11 cellular contexts compared by ENCODE assay signal in the genomic region with DNA sequence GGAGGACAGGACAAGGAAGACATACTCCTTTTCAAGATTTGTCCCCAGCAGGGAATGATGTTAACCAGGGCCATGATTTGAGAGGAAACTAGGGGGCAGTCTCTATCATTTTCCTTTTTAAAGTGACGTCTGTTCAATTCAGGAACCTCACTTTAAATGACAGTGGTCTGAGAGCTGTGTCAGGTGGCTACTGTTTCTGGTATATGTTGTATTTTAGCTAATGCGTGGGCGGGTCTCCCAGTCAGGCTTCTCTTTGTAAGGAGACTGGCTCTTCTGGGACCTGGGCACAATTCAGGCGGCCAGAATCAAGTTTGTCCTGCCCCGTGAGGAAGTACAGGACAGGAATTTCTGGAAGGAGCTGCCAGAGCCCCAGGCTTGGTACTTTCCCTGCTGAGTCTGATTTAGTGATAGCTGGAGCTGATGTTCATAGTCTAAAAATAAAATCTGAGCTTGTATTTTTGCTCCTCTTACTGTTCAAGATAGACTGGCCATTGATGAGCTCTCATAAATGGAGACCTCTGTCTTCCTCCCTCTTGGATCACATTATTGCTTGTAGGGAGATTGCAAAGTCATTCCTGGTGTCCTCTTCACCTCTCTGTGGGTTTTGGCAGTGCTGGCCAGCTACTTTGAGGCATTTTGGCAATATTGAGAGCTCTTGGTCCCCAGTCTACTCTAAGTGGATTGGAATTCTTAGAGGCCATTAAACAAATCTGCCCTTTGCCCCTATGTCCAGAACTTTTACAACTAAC. TPM values are rescaled to one million over a fixed set of nuclear protein-coding genes. Genes with fewer than 3 reads are reported as not detected.
DNase-seq lines count a peak whose midpoint lies in the region; ATAC-seq and TF ChIP-seq lines count a peak whose summit lies in the region.
"Had no signal": no experiment of that assay in that cellular context is flagged by ENCODE, and none has a peak within 500 bp of the region (broad histone marks: within the 10 kb centered on the region; RNA-seq: fewer than 3 reads in every experiment).

No MANE protein-coding gene starts in this region.

- POLR2A ChIA-PET in BJ (lab: Charles Lee), result no interaction called here

- in situ Hi-C loops in GM23248 (cut with MboI), result no loop called here

- no peaks in the 10 kb centered on the region for H3K9me3 ChIP-seq in neutrophil
- H3K9me3 ChIP-seq in GM23248 (ENCODE audit: low read depth), result no peaks in the 10 kb centered on the region

- peaks cover 11 to 39% of the 10 kb centered on the region in 2 donors for H3K4me1 Mint-ChIP-seq in immature natural killer cell

- H3K4me3 Mint-ChIP-seq in immature natural killer cell, result no peak overlapping the region

- DNase-seq in BJ (ENCODE audit: low read depth) (peak; percentile 34), LHCN-M2 (ENCODE audit: low read depth) (peak; percentile 20), immature natural killer cell (no peak), GM23248 (no peak), globus pallidus (ENCODE audit: low spot score) (no peak)
- DNase-seq in stimulated activated CD8-positive, alpha-beta memory T cell treated with anti-CD3 and anti-CD28 coated beads, Interleukin-4, amount 100 ng/mL, for 48 hours, result no peak
- DNase-seq: activated naive CD4-positive, alpha-beta T cell treated with anti-CD3 and anti-CD28 coated beads, Interleukin-2, amount 50 U/mL, for 16 hours; glutamatergic neuron; retina had no signal

- no peaks in the 10 kb centered on the region for H3K9me2 ChIP-seq in GM23248 (ENCODE audit: insufficient read depth)

- H3K27ac ChIP-seq in neutrophil (peak overlapping the region; percentile 4), GM23248 (no peak overlapping the region)

- no peaks in the 10 kb centered on the region for H3K9me3 Mint-ChIP-seq in immature natural killer cell

- no peak overlapping the region for H2AFZ ChIP-seq in GM23248

- H4K20me1 ChIP-seq in GM23248 (ENCODE audit: insufficient read depth), result no peaks in the 10 kb centered on the region

- peaks cover 13 to 22% (median 15%) of the 10 kb centered on the region in 3 donors for H3K36me3 Mint-ChIP-seq in immature natural killer cell

- no peak overlapping the region for H3K9ac ChIP-seq in GM23248

- no peak for TF ChIP-seq CTCF in BJ (IDR thresholded peaks at IDR 0.05; ENCODE audit: insufficient read depth, low read depth, low read length)
- TF ChIP-seq CTCF in neutrophil (IDR thresholded peaks at IDR 0.05), result no peak

- H3K27me3 ChIP-seq in BJ (ENCODE audit: control insufficient read depth, insufficient read depth, low read length) (no peaks in the 10 kb centered on the region), neutrophil (no peaks in the 10 kb centered on the region), GM23248 (replicated peaks; ENCODE audit: insufficient read depth) (no peaks in the 10 kb centered on the region)

- CTCF ChIA-PET in BJ (lab: Yijun Ruan, JAX), result interaction anchor here (0.9 to 1.8 kb wide), 6 partner anchors 9 to 203 kb away, joined by 3 to 6 read pairs (median 4); no protein-coding TSS in a partner anchor

- H3K36me3 ChIP-seq in BJ (ENCODE audit: control insufficient read depth, insufficient read depth, low read length) (0 out of 2 replicates have a peak, but pooled peaks cover 2% of the 10 kb centered on the region), neutrophil (peaks cover 70% of the 10 kb centered on the region), GM23248 (ENCODE audit: low read depth) (no peaks in the 10 kb centered on the region)

- no peak overlapping the region for H3K4me2 ChIP-seq in GM23248 (ENCODE audit: unreplicated experiment)

- peak; percentile 94 for ATAC-seq in esophagus mucosa

- 84 to 94% methylated on average over 5 of the region's 5 CpGs for WGBS in GM23248 (ENCODE audit: low coverage in 1 of 2, low lambda C conversion rate in 2 of 2, missing lambda C conversion rate in 2 of 2), 2 experiments

- peak overlapping the region in 1 of 6 donors; percentile 13 for H3K27ac Mint-ChIP-seq in immature natural killer cell

- H3K79me2 ChIP-seq in GM23248 (ENCODE audit: insufficient read depth), result no peaks in the 10 kb centered on the region

- peaks cover under 1 to 7% of the 10 kb centered on the region in 2 experiments for H3K4me1 ChIP-seq in neutrophil (ENCODE audit: control insufficient read depth in 1 of 2, insufficient read depth in 1 of 2, low read depth in 1 of 2, low read length in 1 of 2)
- H3K4me1 ChIP-seq in GM23248 (ENCODE audit: insufficient read depth), result no peaks in the 10 kb centered on the region

- no peak overlapping the region for H3K4me3 ChIP-seq in BJ (ENCODE audit: low read depth, low read length)
- no peak overlapping the region for H3K4me3 ChIP-seq in neutrophil (ENCODE audit: low read depth in 1 of 2, low read length in 1 of 2)
- H3K4me3 ChIP-seq in GM23248, result no peak overlapping the region

- peaks cover 0 to 2% (median 0%) of the 10 kb centered on the region in 3 donors for H3K27me3 Mint-ChIP-seq in immature natural killer cell (ENCODE audit: low read depth in 3 of 3)

- no peaks in the 10 kb centered on the region for H3F3A ChIP-seq in GM23248 (ENCODE audit: insufficient read depth)

RNA-seq across cellular contexts. Expression of a gene that starts 25.6 kb away (rescaled TPM):
- polyA plus RNA-seq in BJ (2011; rRNA removed) (40.6 and 47.5 TPM in 2 replicates), immature natural killer cell (100 to 1,000 TPM in 1 of 3 donors, 10 to 100 TPM in 2; 73.6 to 114 (median 82.1) TPM), GM23248 (2016; fragmentation: Nextera tagmentation; extraction: Ambion mirVana) (21.9 and 22.2 TPM in 2 replicates)
- 18.1 and 29.7 TPM in 2 replicates for polyA minus RNA-seq in BJ (2011; rRNA and poly(A)+ RNA removed)
- total RNA-seq in LHCN-M2 (2014; rRNA removed) (34.0 and 47.8 TPM in 2 replicates), esophagus mucosa (125 TPM)
- 16.9 TPM for polyA plus RNA-seq in LHCN-M2 (2012)
- 19.7 and 22.0 TPM in 2 replicates for total RNA-seq in GM23248 (2014; rRNA removed; shearing (Covaris generic))

Comparison
In these comparisons a context has a peak if more than half of its experiments do, and no peak if none do; other contexts are left out.
1. DNase-seq: peak in BJ (single experiment) and LHCN-M2 (single experiment); none in immature natural killer cell (0 of 3), stimulated activated CD8-positive, alpha-beta memory T cell treated with anti-CD3 and anti-CD28 coated beads, Interleukin-4, amount 100 ng/mL, for 48 hours (single experiment), GM23248 (single experiment) and globus pallidus (single experiment).